Comparison of ENCODE assay signal across 22 cellular contexts in genomic region chr5:134445841-134446818, GRCh38. TPM values are rescaled to one million over a fixed set of nuclear protein-coding genes. Genes with fewer than 3 reads are reported as not detected.
DNase-seq lines count a peak whose midpoint lies in the region; ATAC-seq, FAIRE-seq and TF ChIP-seq lines count a peak whose summit lies in the region.
"Had no signal": no experiment of that assay in that cellular context is flagged by ENCODE, and none has a peak within 500 bp of the region (broad histone marks: within the 10 kb centered on the region; RNA-seq: fewer than 3 reads in every experiment).

No MANE protein-coding gene starts in this region.

- H3K14ac ChIP-seq in H1 (ENCODE audit: insufficient read length) = no peak overlapping the region

- no peaks in the 10 kb centered on the region for H3K9me2 ChIP-seq in SK-N-SH

- DNase-seq in SK-N-SH (no peak), H1 (ENCODE audit: low read depth in 1 of 2, low spot score in 2 of 2) (no peak), upper lobe of right lung (peak; percentile 17), T1000 (lab: John Stamatoyannopoulos, UW) (no peak), suprapubic skin (ENCODE audit: low spot score in 2 of 2) (no peak)
- DNase-seq: 8988T; activated CD4-positive, alpha-beta T cell treated with anti-CD3 and anti-CD28 coated beads for 36 hours; activated gamma-delta T cell; amniotic stem cell; effector CD8-positive, alpha-beta T cell; hypothalamus; NCI-H187 treated with DMSO at 0.1 percent for 48 hours; NCI-H446; nucleus accumbens; SHP77; stimulated activated CD4-positive, alpha-beta T cell treated with anti-CD3 and anti-CD28 coated beads, Interleukin-4, amount 100 ng/mL, for 24 hours; stimulated activated CD8-positive, alpha-beta memory T cell treated with anti-CD3 and anti-CD28 coated beads, Interleukin-4, amount 100 ng/mL, for 48 hours; testis had no signal

- H3K9ac ChIP-seq in SK-N-SH = no peak overlapping the region
- H3K9ac ChIP-seq in H1 (replicated peaks in 1 of 4; ENCODE audit: extremely low read depth in 1 of 4, low read depth in 3 of 4, low read length in 3 of 4) = no peak overlapping the region

- no peaks in the 10 kb centered on the region for H3F3A ChIP-seq in SK-N-SH (replicated peaks; ENCODE audit: insufficient read depth)

- TF ChIP-seq CTCF in SK-N-SH (IDR thresholded peaks at IDR 0.05) (no peak), H1 (IDR thresholded peaks at IDR 0.05; ENCODE audit: control extremely low read depth in 1 of 3, insufficient read depth in 1 of 3, low read depth in 1 of 3, low read length in 3 of 3) (no peak), nephron (IDR thresholded peaks at IDR 0.05; ENCODE audit: unreplicated experiment in 3 of 3) (no peak), upper lobe of right lung (IDR thresholded peaks at IDR 0.05) (no peak), suprapubic skin (IDR thresholded peaks at IDR 0.05) (no peak)

- no peak for TF ChIP-seq RAD21 in SK-N-SH (IDR thresholded peaks at IDR 0.05; ENCODE audit: low read length)
- TF ChIP-seq RAD21 in H1 (IDR thresholded peaks at IDR 0.05 in 1 of 2, conservative IDR thresholded peaks at IDR 0.05 in 1 of 2; ENCODE audit: low read depth in 2 of 2, low read length in 2 of 2) = no peak

- H3K9me3 Mint-ChIP-seq in nephron = no peaks in the 10 kb centered on the region
- H3K9me3 Mint-ChIP-seq: T-helper 1 cell treated with Interleukin-12 subunit alpha and Interleukin-12 subunit beta and Interleukin-4 antibody, amounts not matched to agents 30 μg/mL and 1 μg/mL, for 36 hours had no signal

- H2AFZ ChIP-seq in SK-N-SH (ENCODE audit: low read depth) (no peak overlapping the region), H1 (ENCODE audit: low read length) (no peak overlapping the region)

- H3K79me1 ChIP-seq in H1 (ENCODE audit: low read depth, low read length) = no peaks in the 10 kb centered on the region

- 87% methylated on average over 7 of the region's 8 CpGs for WGBS in SK-N-SH (ENCODE audit: low lambda C conversion rate)
- 95% methylated on average over 8 of the region's 8 CpGs; no CpG with 5 or more reads in 1 of the 2 experiments for WGBS in H1 (ENCODE audit: extremely low coverage in 1 of 2, insufficient coverage in 1 of 2, insufficient read length in 1 of 2, insufficient replicate concordance in 2 of 2, low coverage in 1 of 2, low lambda C conversion rate in 2 of 2, missing lambda C conversion rate in 1 of 2), 2 experiments
- 83% methylated on average over 7 of the region's 8 CpGs for WGBS in suprapubic skin

- H3K18ac ChIP-seq in H1 (ENCODE audit: extremely low read depth, low read length) = no peak overlapping the region

- H2BK12ac ChIP-seq in H1 (ENCODE audit: low read depth, low read length) = no peak overlapping the region

- TF ChIP-seq EP300 in SK-N-SH (IDR thresholded peaks at IDR 0.05; ENCODE audit: borderline replicate concordance in 1 of 2, low read depth in 1 of 2, low read length in 1 of 2) (no peak), H1 (IDR thresholded peaks at IDR 0.05; ENCODE audit: borderline replicate concordance in 1 of 2, low read depth in 2 of 2, low read length in 2 of 2) (no peak), suprapubic skin (IDR thresholded peaks at IDR 0.05) (no peak)

- no peaks in the 10 kb centered on the region for H3K36me3 Mint-ChIP-seq in nephron (ENCODE audit: low read depth)

- no peak overlapping the region for H3K23ac ChIP-seq in H1 (ENCODE audit: insufficient read length)

- H3K79me2 ChIP-seq in SK-N-SH (ENCODE audit: insufficient read depth) = no peaks in the 10 kb centered on the region
- no peaks in the 10 kb centered on the region for H3K79me2 ChIP-seq in H1 (ENCODE audit: control insufficient read depth in 1 of 2, insufficient read depth in 2 of 2, low read length in 2 of 2)

- no peaks in the 10 kb centered on the region for H3K4me1 Mint-ChIP-seq in nephron
- H3K4me1 Mint-ChIP-seq: activated CD4-positive, alpha-beta T cell treated with anti-CD3 and anti-CD28 coated beads for 36 hours had no signal

- no peak overlapping the region for H3K4me2 ChIP-seq in SK-N-SH
- no peak overlapping the region for H3K4me2 ChIP-seq in H1 (ENCODE audit: insufficient read depth in 1 of 2, low read depth in 2 of 2, low read length in 2 of 2)

- H2BK15ac ChIP-seq in H1 (ENCODE audit: low read length) = peak overlapping the region; percentile 74; the same call in 1 of the 2 replicates

- no peak overlapping the region for H2AK5ac ChIP-seq in H1 (ENCODE audit: low read depth, low read length)

- no peak overlapping the region for H4K91ac ChIP-seq in H1 (replicated peaks; ENCODE audit: insufficient read length, low read length)

- no peak overlapping the region for H3K56ac ChIP-seq in H1 (replicated peaks; ENCODE audit: insufficient read length, low read depth, low read length)

- intact Hi-C loops in upper lobe of right lung (cut with DNase I) = no loop called here

- H3K4me1 ChIP-seq in SK-N-SH (ENCODE audit: control insufficient read depth in 1 of 2, insufficient read depth in 2 of 2, low read depth in 1 of 2, low read length in 1 of 2) (peaks cover 0 to under 1% of the 10 kb centered on the region in 2 experiments; a peak in 1 of 4 replicates), H1 (replicated peaks in 1 of 4; ENCODE audit: control insufficient read depth in 3 of 4, insufficient read depth in 4 of 4, low read length in 3 of 4) (peaks cover 0 to 7% (median 0%) of the 10 kb centered on the region in 4 experiments; a peak in 1 of 7 replicates), upper lobe of right lung (no peaks in the 10 kb centered on the region), suprapubic skin (no peaks in the 10 kb centered on the region)

- peak overlapping the region; percentile 22 to 67 (median 49) for H3K27ac Mint-ChIP-seq in nephron
- H3K27ac Mint-ChIP-seq: activated CD4-positive, alpha-beta T cell treated with anti-CD3 and anti-CD28 coated beads for 36 hours; T-helper 1 cell treated with Interleukin-12 subunit alpha and Interleukin-12 subunit beta and Interleukin-4 antibody, amounts not matched to agents 30 μg/mL and 1 μg/mL, for 36 hours had no signal

- H4K20me1 ChIP-seq in SK-N-SH (ENCODE audit: insufficient read depth) = no peaks in the 10 kb centered on the region
- H4K20me1 ChIP-seq in H1 (replicated peaks in 1 of 2; ENCODE audit: control insufficient read depth in 1 of 2, insufficient read depth in 2 of 2, low read length in 2 of 2) = peaks cover 0 to 1% of the 10 kb centered on the region in 2 experiments

- H3K27me3 Mint-ChIP-seq in nephron (ENCODE audit: low read depth) = peaks cover 5% of the 10 kb centered on the region
- H3K27me3 Mint-ChIP-seq: activated CD4-positive, alpha-beta T cell treated with anti-CD3 and anti-CD28 coated beads for 36 hours had no signal

- H4K5ac ChIP-seq in H1 (ENCODE audit: insufficient read length, low read depth, low read length) = no peak overlapping the region

- ATAC-seq in SK-N-SH treated with all-trans-retinoic acid at 6 μM for 48 hours (peak; percentile 39; the same call in 2 of the 3 replicates), upper lobe of right lung (no peak), GM21737 (IDR thresholded peaks at IDR 0.05; ENCODE audit: unreplicated experiment) (no peak)
- ATAC-seq: activated CD4-positive, alpha-beta T cell treated with anti-CD3 and anti-CD28 coated beads for 36 hours had no signal

- no peak overlapping the region for H3K27ac ChIP-seq in SK-N-SH (ENCODE audit: low read depth in 2 of 2, low read length in 1 of 2)
- no peak overlapping the region for H3K27ac ChIP-seq in H1 (ENCODE audit: low read depth, low read length)
- H3K27ac ChIP-seq in upper lobe of right lung = no peak overlapping the region
- H3K27ac ChIP-seq in suprapubic skin = no peak overlapping the region
- H3K27ac ChIP-seq: testis had no signal

- POLR2A ChIA-PET in SK-N-SH (lab: Yijun Ruan, JAX) (no interaction called here), H1 (lab: Charles Lee; ENCODE audit: partially characterized antibody) (interaction anchor here (1.3 to 2.9 kb wide), 11 partner anchors 8 to 85 kb away, joined by 3 to 21 read pairs (median 4); partner anchors contain the start of gene CDKN2AIPNL)

- no peak overlapping the region for H2BK5ac ChIP-seq in H1 (ENCODE audit: low read depth, low read length)

- FAIRE-seq in H1 (lab: Jason Lieb, UNC) = no peak

- no peak for TF ChIP-seq POLR2A in H1 (IDR thresholded peaks at IDR 0.05; ENCODE audit: control extremely low read depth in 1 of 2, low read depth in 2 of 2, low read length in 2 of 2)
- no peak for TF ChIP-seq POLR2A in suprapubic skin (IDR thresholded peaks at IDR 0.05)

- no peaks in the 10 kb centered on the region for H3K36me3 ChIP-seq in SK-N-SH (replicated peaks in 1 of 2; ENCODE audit: control insufficient read depth in 1 of 2, insufficient read depth in 2 of 2, low read length in 1 of 2)
- H3K36me3 ChIP-seq in H1 (ENCODE audit: control insufficient read depth in 2 of 4, insufficient read depth in 4 of 4, low read length in 3 of 4) = no peaks in the 10 kb centered on the region
- no peaks in the 10 kb centered on the region for H3K36me3 ChIP-seq in upper lobe of right lung
- H3K36me3 ChIP-seq in suprapubic skin = no peaks in the 10 kb centered on the region

- no peak overlapping the region for H2BK20ac ChIP-seq in H1 (ENCODE audit: low read length)

- H3K23me2 ChIP-seq in H1 (ENCODE audit: low read depth, low read length) = no peaks in the 10 kb centered on the region

- H2BK120ac ChIP-seq in H1 (replicated peaks; ENCODE audit: low read depth, low read length) = no peak overlapping the region

- H3K9me3 ChIP-seq in SK-N-SH (no peaks in the 10 kb centered on the region), H1 (ENCODE audit: insufficient read depth in 2 of 2, low read depth in 1 of 2, low read length in 1 of 2) (no peaks in the 10 kb centered on the region), upper lobe of right lung (no peaks in the 10 kb centered on the region), suprapubic skin (no peaks in the 10 kb centered on the region)
- H3K9me3 ChIP-seq: testis had no signal

- H3K4ac ChIP-seq in H1 (replicated peaks; ENCODE audit: insufficient read length, low read depth, low read length) = no peak overlapping the region

- CTCF ChIA-PET in SK-N-SH (lab: Yijun Ruan, JAX) = interaction anchor here (0.9 kb wide), 1 partner anchor 35 kb away, joined by 3 read pairs; the partner anchor contains the start of gene CDKN2AIPNL
- CTCF ChIA-PET in H1 (lab: Charles Lee; ENCODE audit: partially characterized antibody) = interaction anchor here (0.7 to 2.8 kb wide), 9 partner anchors 9 to 141 kb away, joined by 3 to 10 read pairs (median 5); no protein-coding TSS in a partner anchor

- H3K27me3 ChIP-seq in SK-N-SH (ENCODE audit: insufficient read depth) (no peaks in the 10 kb centered on the region), H1 (replicated peaks in 1 of 4; ENCODE audit: control insufficient read depth in 3 of 4, extremely low read depth in 1 of 4, insufficient read depth in 3 of 4, low read length in 3 of 4) (no peaks in the 10 kb centered on the region), upper lobe of right lung (no peaks in the 10 kb centered on the region), suprapubic skin (no peaks in the 10 kb centered on the region)
- H3K27me3 ChIP-seq: testis had no signal

- H3K4me3 Mint-ChIP-seq in nephron = no peak overlapping the region
- H3K4me3 Mint-ChIP-seq: activated CD4-positive, alpha-beta T cell treated with anti-CD3 and anti-CD28 coated beads for 36 hours; T-helper 1 cell treated with Interleukin-12 subunit alpha and Interleukin-12 subunit beta and Interleukin-4 antibody, amounts not matched to agents 30 μg/mL and 1 μg/mL, for 36 hours had no signal

- H3K4me3 ChIP-seq in SK-N-SH (ENCODE audit: low read depth in 2 of 2, low read length in 1 of 2) = no peak overlapping the region
- H3K4me3 ChIP-seq in H1 (ENCODE audit: extremely low read depth in 1 of 4, insufficient read depth in 2 of 4, low read depth in 3 of 4, low read length in 4 of 4) = no peak overlapping the region
- no peak overlapping the region for H3K4me3 ChIP-seq in upper lobe of right lung
- H3K4me3 ChIP-seq in suprapubic skin = no peak overlapping the region
- H3K4me3 ChIP-seq: testis had no signal

- no peak overlapping the region for H4K8ac ChIP-seq in H1 (ENCODE audit: extremely low read depth, insufficient read depth, low read length)

RNA-seq across cellular contexts. Expression of gene CDKN2AIPNL, which starts 34.4 kb away (rescaled TPM):
- polyA plus RNA-seq in SK-N-SH (2012; rRNA removed) (23.3 and 29.4 TPM in 2 replicates), H1 (2011; rRNA removed) (31.2 and 40.0 TPM in 2 replicates)
- polyA plus RNA-seq in SK-N-SH (2012; cell fraction: cytosol; rRNA removed) = 32.0 and 35.5 TPM in 2 replicates
- 7.2 and 10.1 TPM in 2 replicates for polyA plus RNA-seq in SK-N-SH (2012; cell fraction: nucleus; rRNA removed)
- total RNA-seq in H1 (2021; fragmentation: NEBNext Ultra II Directional; extraction: Animal tissue kit (Norgen Biotek cat#: 25700)) = 54.3 and 56.3 TPM in 2 replicates
- 44.5 TPM for polyA plus RNA-seq in H1 (2011; cell fraction: cytosol; rRNA removed)
- polyA plus RNA-seq in H1 (2011; cell fraction: nucleus; rRNA removed) = 9.6 TPM
- 34.7 to 41.9 TPM (median 39.4 TPM) in 4 replicates for polyA plus RNA-seq in H1 (2012, experiment 1 of 2)
- polyA plus RNA-seq in H1 (2012, experiment 2 of 2) = 59.9 TPM
- 50.3 TPM for polyA plus RNA-seq in H1 (2013, experiment 1 of 2)
- 51.4 TPM for polyA plus RNA-seq in H1 (2013, experiment 2 of 2)
- polyA minus RNA-seq in H1 (2011; rRNA and poly(A)+ RNA removed) = 10.6 and 11.7 TPM in 2 replicates
- polyA minus RNA-seq in H1 (2011; cell fraction: cytosol; rRNA and poly(A)+ RNA removed) = 16.8 TPM
- 16.6 TPM for polyA minus RNA-seq in H1 (2011; cell fraction: nucleus; rRNA and poly(A)+ RNA removed)
- total RNA-seq in upper lobe of right lung (16.5 TPM), suprapubic skin (10 to 100 TPM; 14.7 to 21.9 (median 21.4) TPM)
